In genomic region chr19:49851456-49852259, GRCh38 we compare ENCODE assay signal across 8 cellular contexts. TPM values are rescaled to one million over a fixed set of nuclear protein-coding genes. Genes with fewer than 3 reads are reported as not detected.
A peak's percentile ranks its signal among the peaks of the same experiment; 100 is the strongest.
DNase-seq lines count a peak whose midpoint lies in the region; ATAC-seq and TF ChIP-seq lines count a peak whose summit lies in the region.

No MANE protein-coding gene starts in this region.

- H3K4me1 ChIP-seq in PC-3 (ENCODE audit: insufficient read depth, low read length) (peaks cover 37% of the 10 kb centered on the region), breast epithelium (peaks cover 0 to 9% of the 10 kb centered on the region in 2 donors), left lung (peaks cover 22 to 50% of the 10 kb centered on the region in 2 donors), stomach (peaks cover 15 to 57% (median 44%) of the 10 kb centered on the region in 4 donors)

- H3F3A ChIP-seq in PC-3 (ENCODE audit: low read length, unreplicated experiment), result no peaks in the 10 kb centered on the region

- H3K9ac ChIP-seq in PC-3 (ENCODE audit: low read length), result peak overlapping the region; percentile 30

- TF ChIP-seq POLR2A in breast epithelium (IDR thresholded peaks at IDR 0.05), result no peak
- TF ChIP-seq POLR2A in stomach (IDR thresholded peaks at IDR 0.05), result no peak

- H3K9me2 ChIP-seq in PC-3 (replicated peaks; ENCODE audit: low read length), result no peaks in the 10 kb centered on the region

- H3K36me3 ChIP-seq in PC-3 (ENCODE audit: low read depth, low read length) (peaks cover 8% of the 10 kb centered on the region; the same call in 1 of the 2 replicates), breast epithelium (no peaks in the 10 kb centered on the region), left lung (peaks cover 0 to 24% of the 10 kb centered on the region in 2 donors), stomach (peaks cover 21 to 27% (median 26%) of the 10 kb centered on the region in 4 donors)

- H3K27ac ChIP-seq in PC-3 (ENCODE audit: low read length) (no peak overlapping the region), breast epithelium (peak overlapping the region; percentile 98 to 100), left lung (peak overlapping the region; percentile 99 to 100), stomach (peak overlapping the region; percentile 98 to 100 (median 100))

- peak overlapping the region; percentile 96 for H3K4me2 ChIP-seq in PC-3 (ENCODE audit: low read length)

- H3K9me3 ChIP-seq in PC-3 (ENCODE audit: low read length), result no peaks in the 10 kb centered on the region
- no peaks in the 10 kb centered on the region for H3K9me3 ChIP-seq in breast epithelium
- H3K9me3 ChIP-seq in left lung, result no peaks in the 10 kb centered on the region
- no peaks in the 10 kb centered on the region for H3K9me3 ChIP-seq in stomach

- WGBS in stomach, 5 donors, result 1 to 3% (median 2%) methylated on average over 22 to 77 of the region's 78 CpGs

- POLR2A ChIA-PET in AG04449 (lab: Yijun Ruan, JAX) (interaction anchor here (0.8 to 1.6 kb wide), 3 partner anchors 25 to 175 kb away, joined by 3 to 5 read pairs (median 4); partner anchors contain the start of genes AKT1S1, MED25 and TBC1D17), PC-3 (lab: Charles Lee; ENCODE audit: unreplicated experiment) (no interaction called here)

- no peak for TF ChIP-seq EP300 in stomach (IDR thresholded peaks at IDR 0.05)

- H3K27me3 ChIP-seq in PC-3 (ENCODE audit: low read length) (no peaks in the 10 kb centered on the region), breast epithelium (no peaks in the 10 kb centered on the region), left lung (peaks cover 0 to 9% of the 10 kb centered on the region in 2 donors), stomach (no peaks in the 10 kb centered on the region)

- CTCF ChIA-PET in AG04449 (lab: Yijun Ruan, JAX), result interaction anchor here (1.2 kb wide), 1 partner anchor 12 kb away, joined by 4 read pairs; no protein-coding TSS in a partner anchor
- CTCF ChIA-PET in PC-3 (lab: Charles Lee), result no interaction called here

- ATAC-seq in GM19397 (IDR thresholded peaks at IDR 0.05; ENCODE audit: unreplicated experiment) (peak; percentile 13), PC-3 (peak; percentile 2), left lung (peak; percentile 2), HG02938 (IDR thresholded peaks at IDR 0.05; ENCODE audit: unreplicated experiment) (no peak)

- H3K4me3 ChIP-seq in AG04449 (ENCODE audit: low read depth, low read length), result peak overlapping the region; percentile 85
- H3K4me3 ChIP-seq in PC-3 (ENCODE audit: low read length), result peak overlapping the region; percentile 86
- peak overlapping the region; percentile 71 to 93 (median 83) for H3K4me3 ChIP-seq in breast epithelium
- peak overlapping the region; percentile 71 to 83 for H3K4me3 ChIP-seq in left lung
- peak overlapping the region; percentile 97 to 99 (median 97) for H3K4me3 ChIP-seq in stomach

- no TSS peak for BruUV-seq in PC-3 (replicated peaks; lab: Mats Ljungman, UMichigan)

- TF ChIP-seq CTCF in AG04449 (IDR thresholded peaks at IDR 0.05; ENCODE audit: insufficient read depth, low read length, missing control alignments), result no peak
- no peak for TF ChIP-seq CTCF in PC-3 (conservative IDR thresholded peaks at IDR 0.05; ENCODE audit: low read depth, low read length)
- no peak for TF ChIP-seq CTCF in breast epithelium (IDR thresholded peaks at IDR 0.05)
- TF ChIP-seq CTCF in left lung (IDR thresholded peaks at IDR 0.05), result no peak
- TF ChIP-seq CTCF in stomach (IDR thresholded peaks at IDR 0.05), result no peak

- no peak overlapping the region for H2AFZ ChIP-seq in PC-3 (ENCODE audit: low read length)

- H4K20me1 ChIP-seq in PC-3 (ENCODE audit: low read length), result peaks cover 29% of the 10 kb centered on the region; the same call in 1 of the 2 replicates

- H3K79me2 ChIP-seq in PC-3 (ENCODE audit: low read length), result peaks cover 41% of the 10 kb centered on the region

- no peak for DNase-seq in AG04449 (ENCODE audit: low read depth, low spot score)
- DNase-seq in PC-3, result peak; percentile 43
- no peak for DNase-seq in breast epithelium (ENCODE audit: low spot score in 2 of 2)
- peak; percentile 55 to 83 for DNase-seq in left lung
- no peak for DNase-seq in stomach
- no peak for DNase-seq in DMS153 treated with DMSO at 0.1 percent for 48 hours (lab: John Stamatoyannopoulos, UW; ENCODE audit: unreplicated experiment)

- intact Hi-C loops in PC-3 (cut with micrococcal nuclease), result loop anchor here (5.0 kb wide), 1 partner anchor 84 kb away; the partner anchor contains the start of gene AP2A1
- intact Hi-C loops in breast epithelium (cut with DNase I; ENCODE audit: low total_unique reads), result no loop called here
- intact Hi-C loops in left lung (cut with DNase I), result no loop called here
- intact Hi-C loops in stomach (cut with DNase I; ENCODE audit: low total_unique reads), result no loop called here

RNA-seq across cellular contexts. Expression of gene PTOV1, which starts 0.7 kb away (rescaled TPM):
- 138 and 148 TPM in 2 replicates for total RNA-seq in PC-3 (2014; rRNA removed)
- total RNA-seq in breast epithelium, result 10 to 100 TPM; 45.1 to 95.0 (median 90.3) TPM
- 100 to 1,000 TPM in 1 of 2 donors, 10 to 100 TPM in 1; 96.0 to 133 TPM for total RNA-seq in left lung
- 100 to 1,000 TPM in 3 of 5 donors, 10 to 100 TPM in 2; 45.0 to 186 (median 102) TPM for total RNA-seq in stomach
- polyA plus RNA-seq in stomach, result 100 to 1,000 TPM; 117 to 131 (median 118) TPM

RNA-seq across cellular contexts. Expression of gene PNKP, which starts 15.7 kb away (rescaled TPM):
- 141 and 172 TPM in 2 replicates for total RNA-seq in PC-3 (2014; rRNA removed)
- total RNA-seq in breast epithelium, result 10 to 100 TPM; 31.0 to 69.2 (median 57.7) TPM
- total RNA-seq in left lung, result 10 to 100 TPM; 63.0 to 89.5 TPM
- 100 to 1,000 TPM in 3 of 5 donors, 10 to 100 TPM in 2; 30.3 to 208 (median 115) TPM for total RNA-seq in stomach
- polyA plus RNA-seq in stomach, result 10 to 100 TPM; 38.9 to 69.7 (median 39.7) TPM

RNA-seq across cellular contexts. Expression of gene AKT1S1, which starts 25.5 kb away (rescaled TPM):
- total RNA-seq in PC-3 (2014; rRNA removed) (42.3 and 61.0 TPM in 2 replicates), breast epithelium (10 to 100 TPM; 11.9 to 13.8 (median 12.5) TPM), left lung (10 to 100 TPM; 33.8 to 39.3 TPM), stomach (10 to 100 TPM in 4 of 5 donors, 1 to 10 TPM in 1; 3.5 to 63.7 (median 10.7) TPM)
- 10 to 100 TPM; 35.5 to 41.0 (median 38.3) TPM for polyA plus RNA-seq in stomach

RNA-seq across cellular contexts. Expression of gene TBC1D17, which starts 25.8 kb away (rescaled TPM):
- total RNA-seq in PC-3 (2014; rRNA removed) (17.8 and 18.8 TPM in 2 replicates), breast epithelium (10 to 100 TPM; 21.0 to 31.8 (median 30.4) TPM), left lung (10 to 100 TPM; 35.2 to 43.3 TPM), stomach (10 to 100 TPM; 10.5 to 77.1 (median 42.4) TPM)
- polyA plus RNA-seq in stomach, result 10 to 100 TPM; 33.5 to 33.6 (median 33.6) TPM

RNA-seq across cellular contexts. Expression of gene MED25, which starts 33.6 kb away (rescaled TPM):
- 47.5 and 54.9 TPM in 2 replicates for total RNA-seq in PC-3 (2014; rRNA removed)
- total RNA-seq in breast epithelium, result 10 to 100 TPM; 16.3 to 27.5 (median 20.6) TPM
- 10 to 100 TPM; 52.1 to 57.1 TPM for total RNA-seq in left lung
- 100 to 1,000 TPM in 3 of 5 donors, 10 to 100 TPM in 2; 18.0 to 387 (median 178) TPM for total RNA-seq in stomach
- polyA plus RNA-seq in stomach, result 10 to 100 TPM; 46.6 to 59.8 (median 55.3) TPM

Comparison
In these comparisons a context has a peak if more than half of its experiments do, and no peak if none do; other contexts are left out.
1. DNase-seq: peak in PC-3 (single experiment) and left lung (2 of 2); none in AG04449 (single experiment), breast epithelium (0 of 2), stomach (single experiment) and DMS153 treated with DMSO at 0.1 percent for 48 hours (single experiment).
2. Peak in every context shown above with its lines, with median percentiles within 50 percentile points of each other: H3K4me3 ChIP-seq.